21 cellular contexts compared by ENCODE assay signal in the genomic region with DNA sequence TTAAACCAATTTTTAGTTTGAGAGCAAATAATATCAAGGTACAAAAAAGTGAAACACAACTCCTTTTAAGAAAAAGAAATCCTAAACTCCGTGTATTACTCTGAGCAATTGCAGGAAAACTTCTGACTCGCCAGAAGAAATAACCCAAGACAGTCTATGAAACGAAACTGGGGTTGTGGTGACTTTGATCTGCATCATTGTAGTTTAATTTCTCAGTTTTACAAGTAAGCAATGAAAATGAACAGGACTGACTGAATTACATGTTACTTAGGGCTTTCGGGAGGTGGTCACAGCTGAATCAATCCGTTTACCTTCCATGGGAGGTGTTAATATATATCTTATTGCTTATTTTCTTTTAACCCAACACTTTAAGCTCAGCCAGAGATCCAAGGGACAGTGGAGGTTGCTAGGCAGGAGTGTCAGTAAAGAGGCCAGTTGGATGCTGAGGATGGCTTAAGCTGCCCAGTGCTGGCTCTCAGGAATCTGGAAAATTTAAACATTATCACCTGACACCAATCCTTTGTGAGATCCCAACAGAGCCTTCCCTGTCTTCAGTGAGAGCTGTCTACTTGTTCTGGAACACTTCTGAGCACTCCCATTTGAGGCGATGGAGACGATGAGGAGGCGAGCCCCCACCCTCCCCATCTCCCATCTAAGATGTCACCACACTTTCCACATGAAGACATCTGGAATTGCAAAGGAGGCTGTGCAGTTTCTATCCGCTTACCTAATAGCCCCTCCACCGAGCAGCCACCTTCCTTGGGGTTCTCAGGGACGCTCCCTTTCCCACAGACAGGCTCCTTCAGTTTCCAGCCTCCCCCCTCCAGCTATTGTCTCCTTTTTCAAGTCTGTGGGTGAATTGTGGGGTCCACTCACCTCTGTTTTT. TPM values are rescaled to one million over a fixed set of nuclear protein-coding genes. Genes with fewer than 3 reads are reported as not detected.
DNase-seq lines count a peak whose midpoint lies in the region; ATAC-seq and TF ChIP-seq lines count a peak whose summit lies in the region.
"Had no signal": no experiment of that assay in that cellular context is flagged by ENCODE, and none has a peak within 500 bp of the region (broad histone marks: within the 10 kb centered on the region; RNA-seq: fewer than 3 reads in every experiment).

No MANE protein-coding gene starts in this region.

- H3K4me2 ChIP-seq in GM23338 = no peak overlapping the region
- no peak overlapping the region for H3K4me2 ChIP-seq in mesenchymal stem cell (ENCODE audit: low read length, poor library complexity, severe bottlenecking)
- H3K4me2 ChIP-seq: BLaER1 had no signal

- no peak overlapping the region for H3K4me3 ChIP-seq in GM23338
- H3K4me3 ChIP-seq in sigmoid colon = no peak overlapping the region
- no peak overlapping the region for H3K4me3 ChIP-seq in mesenchymal stem cell (ENCODE audit: insufficient read depth in 1 of 2, low read depth in 1 of 2, low read length in 2 of 2)
- H3K4me3 ChIP-seq: BLaER1, MG63, pancreas, SJCRH30, tibial nerve had no signal

- H3K27me3 ChIP-seq in GM23338 (ENCODE audit: insufficient read depth) = peaks cover 34% of the 10 kb centered on the region
- H3K27me3 ChIP-seq in sigmoid colon = no peaks in the 10 kb centered on the region
- H3K27me3 ChIP-seq in mesenchymal stem cell (ENCODE audit: control insufficient read depth in 1 of 2, insufficient read depth in 1 of 2, low read length in 2 of 2) = no peaks in the 10 kb centered on the region
- H3K27me3 ChIP-seq: brain microvascular endothelial cell, MG63, pancreas, SJCRH30, tibial nerve had no signal

- TF ChIP-seq CTCF in GM23338 (conservative IDR thresholded peaks at IDR 0.05; ENCODE audit: low read depth in 2 of 2) (no peak), activated B cell treated with CpG ODN at 0.5 μM for 24 hours (IDR thresholded peaks at IDR 0.05) (no peak), sigmoid colon (IDR thresholded peaks at IDR 0.05) (no peak)

- no peak overlapping the region for H4K8ac ChIP-seq in mesenchymal stem cell (ENCODE audit: low read length)

- peak; percentile 19 for DNase-seq in activated CD4-positive, alpha-beta memory T cell treated with anti-CD3 and anti-CD28 coated beads for 36 hours
- DNase-seq in activated CD4-positive, alpha-beta memory T cell treated with anti-CD3 and anti-CD28 coated beads, Interleukin-2, amount 10 ng/mL, durations not matched to agents 7 days and 5 days = no peak
- DNase-seq in GM23338 (ENCODE audit: low spot score) (peak; percentile 44), activated B cell treated with CpG ODN at 0.5 μM for 24 hours (no peak), sigmoid colon (peak; percentile 37), NCI-H2171 treated with DMSO at 0.1 percent for 48 hours (lab: John Stamatoyannopoulos, UW) (no peak), mesenchymal stem cell (no peak)
- DNase-seq in stimulated activated CD4-positive, alpha-beta T cell treated with anti-CD3 and anti-CD28 coated beads, Interleukin-15, amount 100 ng/mL, for 24 hours = no peak
- DNase-seq: brain microvascular endothelial cell; Calu3; endodermal cell; naive thymus-derived CD8-positive, alpha-beta T cell; NCI-H226; pancreas; SJCRH30; stimulated activated naive CD4-positive, alpha-beta T cell treated with Interleukin-2 at 50 U/mL for 16 hours had no signal

- no peaks in the 10 kb centered on the region for H3K79me1 ChIP-seq in mesenchymal stem cell (replicated peaks; ENCODE audit: low read length, poor library complexity, severe bottlenecking)

- H3K36me3 Mint-ChIP-seq in activated CD4-positive, alpha-beta memory T cell treated with anti-CD3 and anti-CD28 coated beads for 36 hours = no peaks in the 10 kb centered on the region
- H3K36me3 Mint-ChIP-seq in activated CD4-positive, alpha-beta memory T cell treated with anti-CD3 and anti-CD28 coated beads, Interleukin-2, amount 10 ng/mL, durations not matched to agents 7 days and 5 days (ENCODE audit: low read depth) = no peaks in the 10 kb centered on the region
- H3K36me3 Mint-ChIP-seq in GM23338 (ENCODE audit: low read depth) (no peaks in the 10 kb centered on the region), activated B cell treated with CpG ODN at 0.5 μM for 24 hours (ENCODE audit: low read depth) (peaks cover 4% of the 10 kb centered on the region)
- H3K36me3 Mint-ChIP-seq: naive thymus-derived CD8-positive, alpha-beta T cell had no signal

- no peak for TF ChIP-seq POLR2A in sigmoid colon (IDR thresholded peaks at IDR 0.05)

- no peak overlapping the region for H2BK120ac ChIP-seq in mesenchymal stem cell (ENCODE audit: low read depth, low read length)

- H3K36me3 ChIP-seq in GM23338 (ENCODE audit: insufficient read depth) (no peaks in the 10 kb centered on the region), sigmoid colon (no peaks in the 10 kb centered on the region), mesenchymal stem cell (ENCODE audit: control insufficient read depth in 1 of 2, insufficient read depth in 2 of 2, low read depth in 1 of 2, low read length in 2 of 2) (no peaks in the 10 kb centered on the region)
- H3K36me3 ChIP-seq: BLaER1, brain microvascular endothelial cell, MG63, pancreas, SJCRH30, tibial nerve had no signal

- no peak overlapping the region for H3K4me3 Mint-ChIP-seq in activated CD4-positive, alpha-beta memory T cell treated with anti-CD3 and anti-CD28 coated beads for 36 hours
- H3K4me3 Mint-ChIP-seq in activated CD4-positive, alpha-beta memory T cell treated with anti-CD3 and anti-CD28 coated beads, Interleukin-2, amount 10 ng/mL, durations not matched to agents 7 days and 5 days = no peak overlapping the region
- H3K4me3 Mint-ChIP-seq in GM23338 (no peak overlapping the region), activated B cell treated with CpG ODN at 0.5 μM for 24 hours (no peak overlapping the region)
- H3K4me3 Mint-ChIP-seq: endodermal cell; T-helper 1 cell treated with Interleukin-12 subunit alpha and Interleukin-12 subunit beta and Interleukin-4 antibody, amounts not matched to agents 30 μg/mL and 1 μg/mL, for 36 hours had no signal

- no peak overlapping the region for H3K14ac ChIP-seq in mesenchymal stem cell (ENCODE audit: low read length in 2 of 2)

- H3K9me3 Mint-ChIP-seq in activated CD4-positive, alpha-beta memory T cell treated with anti-CD3 and anti-CD28 coated beads for 36 hours = no peaks in the 10 kb centered on the region
- no peaks in the 10 kb centered on the region for H3K9me3 Mint-ChIP-seq in activated CD4-positive, alpha-beta memory T cell treated with anti-CD3 and anti-CD28 coated beads, Interleukin-2, amount 10 ng/mL, durations not matched to agents 7 days and 5 days
- H3K9me3 Mint-ChIP-seq in GM23338 = no peaks in the 10 kb centered on the region
- no peaks in the 10 kb centered on the region for H3K9me3 Mint-ChIP-seq in activated B cell treated with CpG ODN at 0.5 μM for 24 hours
- H3K9me3 Mint-ChIP-seq: endodermal cell; naive thymus-derived CD8-positive, alpha-beta T cell; T-helper 1 cell treated with Interleukin-12 subunit alpha and Interleukin-12 subunit beta and Interleukin-4 antibody, amounts not matched to agents 30 μg/mL and 1 μg/mL, for 36 hours had no signal

- peaks cover 56% of the 10 kb centered on the region for H3K27me3 Mint-ChIP-seq in activated CD4-positive, alpha-beta memory T cell treated with anti-CD3 and anti-CD28 coated beads for 36 hours
- H3K27me3 Mint-ChIP-seq in activated CD4-positive, alpha-beta memory T cell treated with anti-CD3 and anti-CD28 coated beads, Interleukin-2, amount 10 ng/mL, durations not matched to agents 7 days and 5 days = peaks cover 63% of the 10 kb centered on the region
- H3K27me3 Mint-ChIP-seq in GM23338 (ENCODE audit: insufficient read depth, low read depth, poor library complexity) (peaks cover 24% of the 10 kb centered on the region), activated B cell treated with CpG ODN at 0.5 μM for 24 hours (no peaks in the 10 kb centered on the region)

- no peaks in the 10 kb centered on the region for H3F3A ChIP-seq in GM23338 (replicated peaks; ENCODE audit: low read depth)

- no peak overlapping the region for H3K27ac ChIP-seq in GM23338 (ENCODE audit: low read depth)
- H3K27ac ChIP-seq in sigmoid colon = no peak overlapping the region
- H3K27ac ChIP-seq in mesenchymal stem cell (ENCODE audit: low read length, poor library complexity, severe bottlenecking) = no peak overlapping the region
- H3K27ac ChIP-seq: BLaER1, brain microvascular endothelial cell, pancreas, SJCRH30, tibial nerve had no signal

- CTCF ChIA-PET in activated CD4-positive, alpha-beta memory T cell treated with anti-CD3 and anti-CD28 coated beads for 36 hours (lab: Charles Lee) = interaction anchor here (0.8 kb wide), 1 partner anchor 20 kb away, joined by 3 read pairs; no protein-coding TSS in a partner anchor
- CTCF ChIA-PET in activated CD4-positive, alpha-beta memory T cell treated with anti-CD3 and anti-CD28 coated beads, Interleukin-2, amount 10 ng/mL, durations not matched to agents 7 days and 5 days (lab: Charles Lee) = interaction anchor here (1.1 kb wide), 1 partner anchor 246 kb away, joined by 3 read pairs; no protein-coding TSS in a partner anchor
- CTCF ChIA-PET in activated B cell treated with CpG ODN at 0.5 μM for 24 hours (lab: Charles Lee) = no interaction called here

- H3K4me1 Mint-ChIP-seq in activated CD4-positive, alpha-beta memory T cell treated with anti-CD3 and anti-CD28 coated beads for 36 hours (ENCODE audit: low read depth) = peaks cover 24% of the 10 kb centered on the region
- H3K4me1 Mint-ChIP-seq in activated CD4-positive, alpha-beta memory T cell treated with anti-CD3 and anti-CD28 coated beads, Interleukin-2, amount 10 ng/mL, durations not matched to agents 7 days and 5 days = peaks cover 23% of the 10 kb centered on the region
- H3K4me1 Mint-ChIP-seq in GM23338 (peaks cover 40% of the 10 kb centered on the region), activated B cell treated with CpG ODN at 0.5 μM for 24 hours (peaks cover 38% of the 10 kb centered on the region)

- H2BK15ac ChIP-seq in mesenchymal stem cell (ENCODE audit: low read depth, poor library complexity, severe bottlenecking) = no peak overlapping the region

- H3K4me1 ChIP-seq in GM23338 (ENCODE audit: insufficient read depth) = peaks cover 18% of the 10 kb centered on the region
- H3K4me1 ChIP-seq in sigmoid colon = peaks cover 0 to 14% (median 6%) of the 10 kb centered on the region in 4 donors
- peaks cover 8% of the 10 kb centered on the region for H3K4me1 ChIP-seq in mesenchymal stem cell (ENCODE audit: control insufficient read depth, insufficient read depth, low read depth, low read length)
- H3K4me1 ChIP-seq: pancreas, SJCRH30 had no signal

- 71 to 76% methylated on average over 11 of the region's 11 CpGs for WGBS in sigmoid colon, 2 donors
- 82% methylated on average over 8 of the region's 11 CpGs for WGBS in mesenchymal stem cell

- H2AK5ac ChIP-seq in mesenchymal stem cell (ENCODE audit: low read length, severe bottlenecking) = no peak overlapping the region

- no peak overlapping the region for H2BK5ac ChIP-seq in mesenchymal stem cell (ENCODE audit: low read depth, low read length, poor library complexity, severe bottlenecking)

- no peaks in the 10 kb centered on the region for H4K20me1 ChIP-seq in GM23338 (replicated peaks; ENCODE audit: insufficient read depth)
- H4K20me1 ChIP-seq: BLaER1 had no signal

- no peak overlapping the region for H3K4ac ChIP-seq in mesenchymal stem cell (ENCODE audit: low read depth in 1 of 2, low read length in 2 of 2)

- no peaks in the 10 kb centered on the region for H3K79me2 ChIP-seq in GM23338 (replicated peaks; ENCODE audit: insufficient read depth)

- no peak overlapping the region for H3K9ac ChIP-seq in mesenchymal stem cell (ENCODE audit: low read length)
- H3K9ac ChIP-seq: BLaER1 had no signal

- no peak for TF ChIP-seq EP300 in sigmoid colon (IDR thresholded peaks at IDR 0.05)

- H2BK12ac ChIP-seq in mesenchymal stem cell (ENCODE audit: low read length in 2 of 2) = peak overlapping the region in 1 of 2 experiments; percentile 15

- H2AFZ ChIP-seq in GM23338 (no peak overlapping the region; the same call in 1 of the 2 replicates), mesenchymal stem cell (ENCODE audit: low read depth, low read length) (no peak overlapping the region)

- no peak for ATAC-seq in GM23338
- no peak for ATAC-seq in activated B cell treated with CpG ODN at 0.5 μM for 24 hours (ENCODE audit: low read depth)
- ATAC-seq: HepG2; naive thymus-derived CD8-positive, alpha-beta T cell; pancreas had no signal

- no peak overlapping the region for H4K91ac ChIP-seq in mesenchymal stem cell (ENCODE audit: low read length)

- peak overlapping the region in 1 of 2 experiments; percentile 41 for H3K18ac ChIP-seq in mesenchymal stem cell (ENCODE audit: low read depth in 1 of 2, low read length in 2 of 2)

- H3K9me3 ChIP-seq in sigmoid colon (no peaks in the 10 kb centered on the region), mesenchymal stem cell (ENCODE audit: control insufficient read depth, low read length) (no peaks in the 10 kb centered on the region)
- H3K9me3 ChIP-seq: BLaER1, MG63, pancreas, SJCRH30, tibial nerve had no signal

- intact Hi-C loops in activated CD4-positive, alpha-beta memory T cell treated with anti-CD3 and anti-CD28 coated beads for 36 hours (cut with micrococcal nuclease) = loop anchor here (1.0 to 5.0 kb wide), 4 partner anchors 91 to 823 kb away; partner anchors contain the start of genes NAPG and VAPA
- intact Hi-C loops in activated B cell treated with CpG ODN at 0.5 μM for 24 hours (cut with micrococcal nuclease) (loop anchor here (5.0 kb wide), 3 partner anchors 372 to 1102 kb away; partner anchors contain the start of genes NAPG and TWSG1), sigmoid colon (cut with DNase I) (loop anchor here (5.0 kb wide), 5 partner anchors 68 to 818 kb away; partner anchors contain the start of gene VAPA)

- H3K27ac Mint-ChIP-seq in activated CD4-positive, alpha-beta memory T cell treated with anti-CD3 and anti-CD28 coated beads for 36 hours = no peak overlapping the region
- no peak overlapping the region for H3K27ac Mint-ChIP-seq in activated CD4-positive, alpha-beta memory T cell treated with anti-CD3 and anti-CD28 coated beads, Interleukin-2, amount 10 ng/mL, durations not matched to agents 7 days and 5 days
- H3K27ac Mint-ChIP-seq in GM23338 = no peak overlapping the region
- peak overlapping the region; percentile 3 for H3K27ac Mint-ChIP-seq in activated B cell treated with CpG ODN at 0.5 μM for 24 hours
- H3K27ac Mint-ChIP-seq: endodermal cell; T-helper 1 cell treated with Interleukin-12 subunit alpha and Interleukin-12 subunit beta and Interleukin-4 antibody, amounts not matched to agents 30 μg/mL and 1 μg/mL, for 36 hours had no signal

- H3K23ac ChIP-seq in mesenchymal stem cell (ENCODE audit: low read length in 2 of 2) = no peak overlapping the region

- POLR2A ChIA-PET in activated CD4-positive, alpha-beta memory T cell treated with anti-CD3 and anti-CD28 coated beads for 36 hours (lab: Charles Lee) = no interaction called here
- POLR2A ChIA-PET in activated CD4-positive, alpha-beta memory T cell treated with anti-CD3 and anti-CD28 coated beads, Interleukin-2, amount 10 ng/mL, durations not matched to agents 7 days and 5 days (lab: Charles Lee) = no interaction called here
- POLR2A ChIA-PET in activated B cell treated with CpG ODN at 0.5 μM for 24 hours (lab: Charles Lee) = no interaction called here

- no peaks in the 10 kb centered on the region for H3K9me2 ChIP-seq in GM23338 (ENCODE audit: insufficient read depth)

RNA-seq across cellular contexts. Expression of gene RAB31, which starts 3.6 kb away (rescaled TPM):
- total RNA-seq in activated CD4-positive, alpha-beta memory T cell treated with anti-CD3 and anti-CD28 coated beads for 36 hours = under 1 TPM; 0.58 to 0.71 TPM
- 1 to 10 TPM; 3.5 to 4.9 TPM for total RNA-seq in activated CD4-positive, alpha-beta memory T cell treated with anti-CD3 and anti-CD28 coated beads, Interleukin-2, amount 10 ng/mL, durations not matched to agents 7 days and 5 days
- 18.8 and 33.8 TPM in 2 replicates for total RNA-seq in GM23338 (2014; rRNA removed; shearing (Covaris generic))
- 34.0 and 46.1 TPM in 2 replicates for polyA plus RNA-seq in GM23338 (2016; fragmentation: Nextera tagmentation; extraction: Ambion mirVana)
- total RNA-seq in activated B cell treated with CpG ODN at 0.5 μM for 24 hours = 33.0 and 36.0 TPM in 2 replicates
- total RNA-seq in sigmoid colon = 10 to 100 TPM; 52.0 to 74.6 (median 65.9) TPM
- polyA plus RNA-seq in sigmoid colon = 10 to 100 TPM; 16.2 to 22.2 (median 21.8) TPM
- 128 TPM for polyA plus RNA-seq in mesenchymal stem cell (2013, experiment 1 of 2)
- 128 TPM for polyA plus RNA-seq in mesenchymal stem cell (2013, experiment 2 of 2)

Comparison
In these comparisons a context has a peak if more than half of its experiments do, and no peak if none do; other contexts are left out.
1. DNase-seq: peak in activated CD4-positive, alpha-beta memory T cell treated with anti-CD3 and anti-CD28 coated beads for 36 hours (single experiment), GM23338 (single experiment) and sigmoid colon (single experiment); none in activated CD4-positive, alpha-beta memory T cell treated with anti-CD3 and anti-CD28 coated beads, Interleukin-2, amount 10 ng/mL, durations not matched to agents 7 days and 5 days (single experiment), activated B cell treated with CpG ODN at 0.5 μM for 24 hours (single experiment), stimulated activated CD4-positive, alpha-beta T cell treated with anti-CD3 and anti-CD28 coated beads, Interleukin-15, amount 100 ng/mL, for 24 hours (single experiment), NCI-H2171 treated with DMSO at 0.1 percent for 48 hours (single experiment) and mesenchymal stem cell (single experiment).